In the genomic region with DNA sequence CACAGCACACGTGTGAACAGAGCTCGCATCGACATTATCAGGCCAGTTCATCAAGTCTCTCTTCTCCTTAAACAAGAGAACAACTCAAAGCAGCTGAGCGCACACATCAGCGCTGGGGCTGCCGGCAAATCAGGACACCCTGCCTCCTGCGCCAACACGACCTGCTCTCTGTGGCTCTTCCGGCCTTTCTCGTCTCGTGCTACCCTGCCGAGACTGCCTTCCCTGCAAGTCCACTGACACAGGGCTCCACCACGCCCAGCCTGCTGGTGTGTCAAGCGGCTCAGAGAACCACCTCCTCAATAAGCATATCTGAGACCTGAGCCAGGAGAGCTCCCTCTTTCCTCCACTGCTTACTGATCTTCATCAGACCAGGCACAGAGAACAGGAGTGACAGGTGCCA, we compare ENCODE assay signal across 9 cellular contexts.
DNase-seq lines count a peak whose midpoint lies in the region; ATAC-seq and TF ChIP-seq lines count a peak whose summit lies in the region.
"Had no signal": no experiment of that assay in that cellular context is flagged by ENCODE, and none has a peak within 500 bp of the region (broad histone marks: within the 10 kb centered on the region; RNA-seq: fewer than 3 reads in every experiment).

No MANE protein-coding gene starts in this region.

- H3K9me3 ChIP-seq in IMR-90 (ENCODE audit: control insufficient read depth, insufficient read depth, low read length) (no peaks in the 10 kb centered on the region), spleen (no peaks in the 10 kb centered on the region)

- POLR2A ChIA-PET in IMR-90 (lab: Charles Lee; ENCODE audit: unreplicated experiment), result no interaction called here

- WGBS in IMR-90 (ENCODE audit: extremely low coverage in 2 of 2, insufficient read length in 1 of 2), 2 experiments, result 85% methylated on average over 6 of the region's 14 CpGs; no CpG with 5 or more reads in 1 of the 2 experiments
- WGBS in spleen, 5 donors, result 64 to 95% (median 81%) methylated on average over 14 of the region's 14 CpGs

- H3K9me1 ChIP-seq in IMR-90 (ENCODE audit: insufficient read depth, low read length), result peaks cover 65% of the 10 kb centered on the region

- DNase-seq in IMR-90, result no peak
- peak; percentile 82 for DNase-seq in activated CD8-positive, alpha-beta memory T cell treated with anti-CD3 and anti-CD28 coated beads, Interleukin-2, amount 10 ng/mL, durations not matched to agents 7 days and 5 days
- DNase-seq in effector memory CD8-positive, alpha-beta T cell, result peak in 2 of 3 experiments; percentile 28 to 36
- DNase-seq in spleen, result no peak
- DNase-seq in MV-4-11 (lab: John Stamatoyannopoulos, UW), result no peak
- no peak for DNase-seq in DMS79 treated with DMSO at 0.1 percent for 48 hours (lab: John Stamatoyannopoulos, UW)
- no peak for DNase-seq in mucosa of gallbladder (ENCODE audit: low spot score)
- DNase-seq: MM.1S had no signal

- in situ Hi-C loops in IMR-90 (cut with MboI; ENCODE audit: low sequenced_read_pairs), result no loop called here

- peak overlapping the region; percentile 65 for H3K4me3 Mint-ChIP-seq in activated CD8-positive, alpha-beta memory T cell treated with anti-CD3 and anti-CD28 coated beads, Interleukin-2, amount 10 ng/mL, durations not matched to agents 7 days and 5 days
- peak overlapping the region; percentile 85 to 92 for H3K4me3 Mint-ChIP-seq in effector memory CD8-positive, alpha-beta T cell

- H3K23ac ChIP-seq in IMR-90 (ENCODE audit: low read depth, low read length), result no peak overlapping the region

- no peak overlapping the region for H3K14ac ChIP-seq in IMR-90 (replicated peaks; ENCODE audit: low read depth, low read length)

- peaks cover 62% of the 10 kb centered on the region for H3K36me3 Mint-ChIP-seq in activated CD8-positive, alpha-beta memory T cell treated with anti-CD3 and anti-CD28 coated beads, Interleukin-2, amount 10 ng/mL, durations not matched to agents 7 days and 5 days
- H3K36me3 Mint-ChIP-seq in effector memory CD8-positive, alpha-beta T cell (ENCODE audit: insufficient read depth), result peaks cover 43% of the 10 kb centered on the region

- H3K9me3 Mint-ChIP-seq in activated CD8-positive, alpha-beta memory T cell treated with anti-CD3 and anti-CD28 coated beads, Interleukin-2, amount 10 ng/mL, durations not matched to agents 7 days and 5 days (ENCODE audit: low read depth), result no peaks in the 10 kb centered on the region
- H3K9me3 Mint-ChIP-seq in effector memory CD8-positive, alpha-beta T cell, result no peaks in the 10 kb centered on the region

- no peak overlapping the region for H2BK120ac ChIP-seq in IMR-90 (ENCODE audit: low read depth, low read length)

- H2AFZ ChIP-seq in IMR-90 (replicated peaks; ENCODE audit: low read length, poor library complexity), result no peak overlapping the region

- no peak overlapping the region for H3K4ac ChIP-seq in IMR-90 (ENCODE audit: low read depth, low read length)

- H3K27me3 ChIP-seq in IMR-90 (ENCODE audit: control insufficient read depth, insufficient read depth, low read length) (no peaks in the 10 kb centered on the region), spleen (replicated peaks in 1 of 7) (no peaks in the 10 kb centered on the region)

- peaks cover 95% of the 10 kb centered on the region for H3K4me1 Mint-ChIP-seq in activated CD8-positive, alpha-beta memory T cell treated with anti-CD3 and anti-CD28 coated beads, Interleukin-2, amount 10 ng/mL, durations not matched to agents 7 days and 5 days
- H3K4me1 Mint-ChIP-seq in effector memory CD8-positive, alpha-beta T cell (ENCODE audit: low read depth in 2 of 2), result peaks cover 77% of the 10 kb centered on the region in 2 donors

- intact Hi-C loops in IMR-90 (cut with micrococcal nuclease), result no loop called here
- intact Hi-C loops in spleen (cut with DNase I; ENCODE audit: low total_unique reads), result no loop called here

- peak overlapping the region; percentile 85; the same call in 1 of the 2 replicates for H2AK5ac ChIP-seq in IMR-90 (ENCODE audit: low read depth, low read length)

- CTCF ChIA-PET in IMR-90 (lab: Yijun Ruan, JAX), result no interaction called here
- CTCF ChIA-PET in activated CD8-positive, alpha-beta memory T cell treated with anti-CD3 and anti-CD28 coated beads, Interleukin-2, amount 10 ng/mL, durations not matched to agents 7 days and 5 days (lab: Charles Lee), result interaction anchor here (0.8 to 3.3 kb wide), 11 partner anchors 9 to 194 kb away, joined by 4 to 17 read pairs (median 7); a partner anchor contains a TSS

- no peak overlapping the region for H4K91ac ChIP-seq in IMR-90 (ENCODE audit: insufficient read depth, low read depth, low read length)

- no peaks in the 10 kb centered on the region for H3K27me3 Mint-ChIP-seq in activated CD8-positive, alpha-beta memory T cell treated with anti-CD3 and anti-CD28 coated beads, Interleukin-2, amount 10 ng/mL, durations not matched to agents 7 days and 5 days
- H3K27me3 Mint-ChIP-seq in effector memory CD8-positive, alpha-beta T cell, result no peaks in the 10 kb centered on the region

- no peak overlapping the region for H3K9ac ChIP-seq in IMR-90 (ENCODE audit: low read depth, low read length)

- no peak for TF ChIP-seq CTCF in IMR-90 (conservative IDR thresholded peaks at IDR 0.05; ENCODE audit: low read depth, low read length)
- no peak for TF ChIP-seq CTCF in spleen (IDR thresholded peaks at IDR 0.05 in 8 of 11, conservative IDR thresholded peaks at IDR 0.05 in 3 of 11)

- H3K27ac ChIP-seq in IMR-90 (ENCODE audit: insufficient read depth, low read length) (no peak overlapping the region), spleen (peak overlapping the region in 5 of 8 donors; percentile 65 to 87 (median 79))

- no peak for TF ChIP-seq POLR2A in IMR-90 (IDR thresholded peaks at IDR 0.05; ENCODE audit: low read depth, low read length)
- no peak for TF ChIP-seq POLR2A in spleen (IDR thresholded peaks at IDR 0.05)

- H4K20me1 ChIP-seq in IMR-90 (ENCODE audit: insufficient read depth, low read length), result peaks cover 94% of the 10 kb centered on the region

- peak overlapping the region; percentile 99 for H3K27ac Mint-ChIP-seq in activated CD8-positive, alpha-beta memory T cell treated with anti-CD3 and anti-CD28 coated beads, Interleukin-2, amount 10 ng/mL, durations not matched to agents 7 days and 5 days
- H3K27ac Mint-ChIP-seq in effector memory CD8-positive, alpha-beta T cell, result peak overlapping the region; percentile 97 to 99

- H2BK15ac ChIP-seq in IMR-90 (ENCODE audit: low read depth, low read length), result no peak overlapping the region

- H2AK9ac ChIP-seq in IMR-90 (replicated peaks; ENCODE audit: low read depth, low read length, poor library complexity), result no peak overlapping the region

- H3K79me1 ChIP-seq in IMR-90 (ENCODE audit: low read depth in 1 of 2, low read length in 2 of 2), result peaks cover 43 to 99% of the 10 kb centered on the region in 2 experiments

- H3K4me3 ChIP-seq in IMR-90 (ENCODE audit: insufficient read depth, low read depth, low read length) (no peak overlapping the region), spleen (no peak overlapping the region)

- BruUV-seq in IMR-90 (replicated peaks; lab: Mats Ljungman, UMichigan), result no TSS peak

- H3K56ac ChIP-seq in IMR-90 (ENCODE audit: extremely low read depth, insufficient read depth, low read length), result no peak overlapping the region

- no peak overlapping the region for H4K5ac ChIP-seq in IMR-90 (ENCODE audit: low read depth, low read length)

- no peak overlapping the region for H3K4me2 ChIP-seq in IMR-90 (ENCODE audit: low read depth, low read length)

- H3K18ac ChIP-seq in IMR-90 (ENCODE audit: low read depth, low read length), result no peak overlapping the region

- dilution Hi-C loops in IMR-90 (cut with HindIII; ENCODE audit: low sequenced_read_pairs, unreplicated experiment), result no loop called here

- ATAC-seq in IMR-90 (ENCODE audit: low read depth) (no peak), GM19395 (IDR thresholded peaks at IDR 0.05; ENCODE audit: unreplicated experiment) (no peak)
- ATAC-seq in activated CD8-positive, alpha-beta memory T cell treated with anti-CD3 and anti-CD28 coated beads, Interleukin-2, amount 10 ng/mL, durations not matched to agents 7 days and 5 days, result peak; percentile 41
- ATAC-seq in effector memory CD8-positive, alpha-beta T cell (replicated peaks), result peak; percentile 30

- no peak overlapping the region for H2BK5ac ChIP-seq in IMR-90 (ENCODE audit: low read depth, low read length, poor library complexity, severe bottlenecking)

- no peak for TF ChIP-seq RAD21 in IMR-90 (IDR thresholded peaks at IDR 0.05; ENCODE audit: low read length)

- H3K4me1 ChIP-seq in IMR-90 (ENCODE audit: control insufficient read depth, insufficient read depth, low read length) (peaks cover 34% of the 10 kb centered on the region), spleen (peaks cover 58 to 100% (median 82%) of the 10 kb centered on the region in 6 donors)

- H4K8ac ChIP-seq in IMR-90 (ENCODE audit: low read depth in 2 of 2, low read length in 2 of 2), result peak overlapping the region in 1 of 2 experiments; percentile 37; a peak in 1 of 4 replicates

- H3K36me3 ChIP-seq in IMR-90 (ENCODE audit: control insufficient read depth, insufficient read depth, low read length) (peaks cover 36% of the 10 kb centered on the region), spleen (peaks cover 0 to 54% (median 23%) of the 10 kb centered on the region in 6 donors)

- no peak overlapping the region for H2BK20ac ChIP-seq in IMR-90 (ENCODE audit: low read depth, low read length)

TF ChIP-seq in IMR-90, 13 proteins besides CTCF, POLR2A, EP300 and RAD21:
- no peak for TF ChIP-seq MXI1 (IDR thresholded peaks at IDR 0.05; ENCODE audit: borderline replicate concordance, low read depth, low read length)

Comparison
In these comparisons a context has a peak if more than half of its experiments do, and no peak if none do; other contexts are left out.
1. ATAC-seq: peak in activated CD8-positive, alpha-beta memory T cell treated with anti-CD3 and anti-CD28 coated beads, Interleukin-2, amount 10 ng/mL, durations not matched to agents 7 days and 5 days (single experiment) and effector memory CD8-positive, alpha-beta T cell (single experiment); none in IMR-90 (single experiment) and GM19395 (single experiment).
2. DNase-seq: peak in activated CD8-positive, alpha-beta memory T cell treated with anti-CD3 and anti-CD28 coated beads, Interleukin-2, amount 10 ng/mL, durations not matched to agents 7 days and 5 days (single experiment) and effector memory CD8-positive, alpha-beta T cell (2 of 3); none in IMR-90 (single experiment), spleen (single experiment), MV-4-11 (single experiment), DMS79 treated with DMSO at 0.1 percent for 48 hours (single experiment) and mucosa of gallbladder (single experiment).